In genomic region chr15:82468205-82468604, GRCh38 we compare ENCODE assay signal across 8 cellular contexts. TPM values are rescaled to one million over a fixed set of nuclear protein-coding genes. Genes with fewer than 3 reads are reported as not detected.
DNase-seq lines count a peak whose midpoint lies in the region; ATAC-seq and TF ChIP-seq lines count a peak whose summit lies in the region.
"Not testable (repeated sequence)": the region's sequence is repeated elsewhere in the genome, so short reads cannot be mapped to it uniquely, and the experiment has no call there.

No MANE protein-coding gene starts in this region.

- peak; percentile 39 for DNase-seq in activated T-cell treated with anti-CD3 and anti-CD28 coated beads, Interleukin-2, amount 50 U/mL, for 1 hour
- not testable (repeated sequence) for DNase-seq in naive B cell; type B pancreatic cell (ENCODE audit: extremely low spot score, unreplicated experiment)

- H3K36me3 Mint-ChIP-seq in naive B cell, type B pancreatic cell: not testable (repeated sequence)

- H3K9me3 Mint-ChIP-seq in naive B cell, type B pancreatic cell: not testable (repeated sequence)

- not testable (repeated sequence) for H3K27me3 Mint-ChIP-seq in naive B cell, type B pancreatic cell

- H3K4me1 Mint-ChIP-seq in naive B cell; type B pancreatic cell (ENCODE audit: unreplicated experiment): not testable (repeated sequence)

- not testable (repeated sequence) for H3K4me3 Mint-ChIP-seq in naive B cell, type B pancreatic cell

- peak; percentile 59 for TF ChIP-seq CTCF in type B pancreatic cell (conservative IDR thresholded peaks at IDR 0.05)

- ATAC-seq in GM18517 (IDR thresholded peaks at IDR 0.05; ENCODE audit: unreplicated experiment) (peak; percentile 77), GM21447 (IDR thresholded peaks at IDR 0.05; ENCODE audit: unreplicated experiment) (peak; percentile 76), HG02884 (IDR thresholded peaks at IDR 0.05; ENCODE audit: unreplicated experiment) (peak; percentile 90), HG03460 (IDR thresholded peaks at IDR 0.05; ENCODE audit: unreplicated experiment) (peak; percentile 94), esophagus mucosa (peak; percentile 88), naive B cell (ENCODE audit: low read depth in 2 of 2) (peak; percentile 91 to 98)

- H3K27ac Mint-ChIP-seq in naive B cell, type B pancreatic cell: not testable (repeated sequence)

RNA-seq across cellular contexts. Expression of gene GOLGA6L9, which starts 38.6 kb away (rescaled TPM):
- total RNA-seq in esophagus mucosa (6.1 TPM), type B pancreatic cell (ENCODE audit: low replicate concordance) (4.3 and 10.4 TPM in 2 replicates)
- under 1 TPM in 5 of 6 donors, not detected in 1; 0.16 to 0.86 (median 0.48) TPM for polyA plus RNA-seq in naive B cell (ENCODE audit: low read depth in 6 of 6)
